In the genomic region with DNA sequence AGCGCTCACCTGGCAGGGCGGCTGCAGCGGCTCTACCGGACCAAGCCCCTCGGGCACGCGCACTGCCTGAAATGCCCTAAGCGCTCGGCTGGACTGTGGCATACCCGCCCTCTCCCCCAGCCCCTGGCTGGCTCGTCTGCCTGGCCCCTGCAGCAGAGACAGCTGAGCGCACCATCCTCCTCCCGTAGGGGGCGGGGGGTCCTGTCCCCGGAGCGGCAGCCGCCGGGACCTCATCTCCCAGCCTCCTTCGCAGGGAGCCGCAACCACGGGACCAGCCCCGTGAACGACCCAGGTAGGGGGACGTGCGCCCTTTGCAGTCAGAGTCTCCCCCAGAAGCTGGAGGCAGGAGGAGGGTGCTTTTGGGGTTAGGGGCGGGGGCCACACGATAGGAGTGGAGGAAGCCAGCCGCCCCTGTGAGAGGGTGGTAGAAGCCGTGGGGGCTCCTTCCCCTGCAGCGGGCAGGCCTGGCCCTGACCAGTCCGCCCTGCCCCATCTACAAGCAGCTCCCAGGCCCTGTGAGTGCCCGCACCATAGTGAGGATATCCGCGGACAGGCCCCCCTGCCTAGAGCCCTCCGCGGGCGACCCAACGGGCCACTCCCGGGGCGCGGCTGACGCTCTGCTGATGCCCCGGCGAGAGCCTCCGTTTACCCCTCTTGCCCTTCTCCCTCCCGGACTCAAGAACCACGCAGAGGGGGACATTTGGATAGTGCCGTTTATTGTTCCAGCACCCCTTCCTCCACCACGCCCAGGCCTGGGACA, we compare ENCODE assay signal across 16 cellular contexts. TPM values are rescaled to one million over a fixed set of nuclear protein-coding genes. Genes with fewer than 3 reads are reported as not detected.
DNase-seq lines count a peak whose midpoint lies in the region; ATAC-seq, FAIRE-seq and TF ChIP-seq lines count a peak whose summit lies in the region.
"Had no signal": no experiment of that assay in that cellular context is flagged by ENCODE, and none has a peak within 500 bp of the region (broad histone marks: within the 10 kb centered on the region; RNA-seq: fewer than 3 reads in every experiment).

No MANE protein-coding gene starts in this region.

- no peak overlapping the region for H3K27ac Mint-ChIP-seq in HFFc6

- TF ChIP-seq POLR2A in GM12892 (IDR thresholded peaks at IDR 0.05; ENCODE audit: low read depth, low read length) (no peak), K562 (conservative IDR thresholded peaks at IDR 0.05) (no peak; the same call in 1 of the 2 replicates)

- FAIRE-seq in GM12892 (lab: Jason Lieb, UNC) (no peak), K562 (lab: Jason Lieb, UNC) (no peak)
- FAIRE-seq: GM18507, H1 had no signal

- in situ Hi-C loops in K562 (cut with MboI) = no loop called here

- TF ChIP-seq CTCF in DND-41 (IDR thresholded peaks at IDR 0.05; ENCODE audit: borderline replicate concordance, extremely low read depth, low read length, poor library complexity, severe bottlenecking) (no peak), K562 (IDR thresholded peaks at IDR 0.05 in 2 of 3, conservative IDR thresholded peaks at IDR 0.05 in 1 of 3; ENCODE audit: insufficient read depth in 2 of 3, low read depth in 1 of 3, low read length in 3 of 3) (no peak), osteoblast (IDR thresholded peaks at IDR 0.05; ENCODE audit: extremely low read depth, low read depth, low read length) (no peak), HFFc6 (IDR thresholded peaks at IDR 0.05) (no peak)

- POLR2A ChIA-PET in K562 (lab: Yijun Ruan, JAX) = interaction anchor here (0.6 kb wide), 1 partner anchor 57 kb away, joined by 4 read pairs; no protein-coding TSS in a partner anchor

- H4K20me1 ChIP-seq in DND-41 (ENCODE audit: insufficient read depth, low read length) = peaks cover 48% of the 10 kb centered on the region
- H4K20me1 ChIP-seq in K562 (replicated peaks; ENCODE audit: control insufficient read depth, insufficient read depth, low read length) = peaks cover 11% of the 10 kb centered on the region
- H4K20me1 ChIP-seq in osteoblast (ENCODE audit: insufficient read depth, low read length) = peaks cover 43% of the 10 kb centered on the region

- no peak for DNase-seq in DND-41
- peak; percentile 10 for DNase-seq in GM12892 (ENCODE audit: insufficient read length)
- DNase-seq in K562 (ENCODE audit: extremely low read depth in 1 of 4, low spot score in 3 of 4) = no peak
- peak; percentile 80 for DNase-seq in osteoblast (ENCODE audit: insufficient read length, low spot score, missing footprints)
- no peak for DNase-seq in stimulated activated CD8-positive, alpha-beta memory T cell treated with anti-CD3 and anti-CD28 coated beads, Interleukin-4, amount 100 ng/mL, for 48 hours
- DNase-seq in HFFc6 = no peak
- DNase-seq: COR-L47, NCI-H1048, NCI-H1436 treated with DMSO at 0.1 percent for 48 hours, NCI-H2081, NCI-H510A, PC-9 had no signal

- BruUV-seq in K562 (replicated peaks; lab: Mats Ljungman, UMichigan) = no TSS peak

- H3K4me1 Mint-ChIP-seq in HFFc6 (ENCODE audit: low read depth) = peaks cover 11% of the 10 kb centered on the region

- peaks cover 3% of the 10 kb centered on the region for H3K9me1 ChIP-seq in K562 (ENCODE audit: control insufficient read depth, insufficient read depth, low read length)

- H3K4me3 ChIP-seq in DND-41 (ENCODE audit: low read depth in 1 of 2, low read length in 2 of 2) (no peak overlapping the region), K562 (no peak overlapping the region), osteoblast (ENCODE audit: insufficient read depth, low read length) (no peak overlapping the region)
- H3K4me3 ChIP-seq: PC-9 had no signal

- intact Hi-C loops in K562 (cut with micrococcal nuclease) = no loop called here

- no peak for TF ChIP-seq RAD21 in K562 (CRISPR knock-in tag; conservative IDR thresholded peaks at IDR 0.05 in 1 of 2, IDR thresholded peaks at IDR 0.05 in 1 of 2)

- no peak overlapping the region for H3K27ac ChIP-seq in DND-41 (ENCODE audit: low read length)
- no peak overlapping the region for H3K27ac ChIP-seq in K562 (ENCODE audit: extremely low read depth, low read depth, low read length)
- H3K27ac ChIP-seq in osteoblast (ENCODE audit: low read depth, low read length) = no peak overlapping the region
- H3K27ac ChIP-seq: KMS-11, PC-9 had no signal

- H2AFZ ChIP-seq in DND-41 (ENCODE audit: low read depth, low read length) (no peak overlapping the region), K562 (ENCODE audit: low read depth, low read length) (no peak overlapping the region), osteoblast (ENCODE audit: low read length) (no peak overlapping the region)
- H2AFZ ChIP-seq: PC-9 had no signal

- no peaks in the 10 kb centered on the region for H3K4me1 ChIP-seq in DND-41 (ENCODE audit: insufficient read depth, low read length)
- H3K4me1 ChIP-seq in K562 (replicated peaks in 1 of 2; ENCODE audit: control insufficient read depth in 2 of 2, insufficient read depth in 2 of 2, low read length in 2 of 2) = peaks cover 3 to 16% of the 10 kb centered on the region in 2 experiments; a peak in 3 of 5 replicates
- H3K4me1 ChIP-seq in osteoblast (ENCODE audit: insufficient read depth, low read length) = peaks cover 6% of the 10 kb centered on the region

- peak; percentile 29; the same call in 1 of the 3 replicates for ATAC-seq in DND-41 (ENCODE audit: insufficient read depth, low read depth)
- ATAC-seq in K562 = peak; percentile 26
- no peak for ATAC-seq in GM19463 (IDR thresholded peaks at IDR 0.05; ENCODE audit: unreplicated experiment)

- H3K27me3 ChIP-seq in DND-41 (ENCODE audit: insufficient read depth, low read length, poor library complexity) = no peaks in the 10 kb centered on the region
- H3K27me3 ChIP-seq in K562 (ENCODE audit: control insufficient read depth in 2 of 2, insufficient read depth in 2 of 2, low read length in 2 of 2) = no peaks in the 10 kb centered on the region
- no peaks in the 10 kb centered on the region for H3K27me3 ChIP-seq in osteoblast (ENCODE audit: insufficient read depth, low read length)

- no peaks in the 10 kb centered on the region for H3K9me3 ChIP-seq in DND-41 (ENCODE audit: insufficient read depth, low read length, severe bottlenecking)
- peaks cover 2% of the 10 kb centered on the region; the same call in 1 of the 2 replicates for H3K9me3 ChIP-seq in K562 (replicated peaks; ENCODE audit: control insufficient read depth, insufficient read depth, low read depth, low read length)
- no peaks in the 10 kb centered on the region for H3K9me3 ChIP-seq in osteoblast (ENCODE audit: low read depth, low read length)

- 91% methylated on average over 16 of the region's 49 CpGs for whole genome bisulfite sequencing in K562 (ENCODE audit: insufficient coverage, low coverage, missing lambda C conversion rate)

- no peak overlapping the region for H3K4me2 ChIP-seq in DND-41 (ENCODE audit: insufficient read depth, low read length)
- H3K4me2 ChIP-seq in K562 (ENCODE audit: insufficient read depth, low read length) = no peak overlapping the region
- no peak overlapping the region for H3K4me2 ChIP-seq in osteoblast (ENCODE audit: insufficient read depth, low read length)
- H3K4me2 ChIP-seq: KMS-11, PC-9 had no signal

- CTCF ChIA-PET in K562 (lab: Yijun Ruan, JAX; ENCODE audit: low intra/inter-chr PET ratio) = no interaction called here

- H3K9me3 Mint-ChIP-seq in HFFc6 = no peaks in the 10 kb centered on the region

- H3K4me3 Mint-ChIP-seq in HFFc6 = no peak overlapping the region

- H3K36me3 Mint-ChIP-seq in HFFc6 (ENCODE audit: low read depth) = peaks cover 13% of the 10 kb centered on the region

- peaks cover 2% of the 10 kb centered on the region for H3K27me3 Mint-ChIP-seq in HFFc6 (ENCODE audit: insufficient read depth)

- H3K36me3 ChIP-seq in DND-41 (ENCODE audit: insufficient read depth, low read length) (peaks cover 29% of the 10 kb centered on the region), K562 (ENCODE audit: control insufficient read depth, insufficient read depth, low read length) (peaks cover 40% of the 10 kb centered on the region; the same call in 2 of the 3 replicates), osteoblast (ENCODE audit: insufficient read depth, low read length) (no peaks in the 10 kb centered on the region)

- TF ChIP-seq EP300 in K562 (IDR thresholded peaks at IDR 0.05; ENCODE audit: low read length) = no peak

- H3K79me2 ChIP-seq in DND-41 (ENCODE audit: insufficient read depth, low read length) = peaks cover 8% of the 10 kb centered on the region; the same call in 1 of the 2 replicates
- H3K79me2 ChIP-seq in K562 (ENCODE audit: control insufficient read depth, insufficient read depth, low read length) = peaks cover 24% of the 10 kb centered on the region
- H3K79me2 ChIP-seq in osteoblast (ENCODE audit: insufficient read depth, low read length) = peaks cover 29% of the 10 kb centered on the region

- H3K9ac ChIP-seq in DND-41 (ENCODE audit: low read depth, low read length) (no peak overlapping the region), K562 (ENCODE audit: insufficient read depth in 1 of 2, low read depth in 2 of 2, low read length in 2 of 2) (no peak overlapping the region)
- H3K9ac ChIP-seq: KMS-11 had no signal

RNA-seq across cellular contexts. Expression of gene ZNF787, which starts 34.2 kb away (rescaled TPM):
- 4.0 TPM for polyA plus RNA-seq in GM12892 (2012; ENCODE audit: missing spikeins)
- total RNA-seq in K562 (2011; cell fraction: chromatin; rRNA removed; ENCODE audit: low replicate concordance) = 17.6 and 47.4 TPM in 2 replicates
- 27.8 and 29.1 TPM in 2 replicates for total RNA-seq in K562 (2011; cell fraction: nucleolus; rRNA removed)
- 19.5 and 20.7 TPM in 2 replicates for total RNA-seq in K562 (2011; cell fraction: nucleoplasm; rRNA removed)
- total RNA-seq in K562 (2014; rRNA removed) (77.6 and 84.0 TPM in 2 replicates), K562 (2014; rRNA removed; fragmentation: Illumina TruSeq; extraction: Trizol) (5.3 and 5.7 TPM in 2 replicates), K562 (2015; rRNA removed; fragmentation: Illumina TruSeq; extraction: Trizol) (26.1 and 30.6 TPM in 2 replicates), K562 (2021) (65.9 and 73.8 TPM in 2 replicates), osteoblast (23.6 and 27.5 TPM in 2 replicates)
- polyA plus RNA-seq in K562 (2011; rRNA removed) (7.3 and 10.9 TPM in 2 replicates), K562 (2014; fragmentation: Illumina TruSeq; extraction: Trizol) (6.9 and 20.9 TPM in 2 replicates), K562 (2014; fragmentation: Nextera tagmentation; extraction: Ambion mirVana) (under 1 TPM; 0.45 to 0.53 TPM), K562 (2014; rRNA removed) (51.1 and 54.4 TPM in 2 replicates)
- 11.1 and 55.5 TPM in 2 replicates for polyA plus RNA-seq in K562 (2011; cell fraction: cytosol; rRNA removed)
- polyA plus RNA-seq in K562 (2011; cell fraction: nucleus; rRNA removed) = 10.4 and 17.2 TPM in 2 replicates
- 35.3 and 37.8 TPM in 2 replicates for polyA plus RNA-seq in K562 (2012)
- polyA minus RNA-seq in K562 (2011; rRNA and poly(A)+ RNA removed) = 1.8 and 3.2 TPM in 2 replicates
- polyA minus RNA-seq in K562 (2011; cell fraction: cytosol; rRNA and poly(A)+ RNA removed) = 20.8 and 30.9 TPM in 2 replicates
- polyA minus RNA-seq in K562 (2011; cell fraction: nucleus; rRNA and poly(A)+ RNA removed) = 6.3 and 6.7 TPM in 2 replicates
- total RNA-seq in HFFc6 (2021; fragmentation: NEBNext Ultra II Directional; extraction: Animal tissue kit (Norgen Biotek cat#: 25700)) = 10 to 100 TPM; 28.5 to 31.5 (median 29.5) TPM

RNA-seq across cellular contexts. Expression of gene ZNF444, which starts 54.2 kb away (rescaled TPM):
- 6.4 TPM for polyA plus RNA-seq in GM12892 (2012; ENCODE audit: missing spikeins)
- 10.3 and 22.0 TPM in 2 replicates for total RNA-seq in K562 (2011; cell fraction: chromatin; rRNA removed; ENCODE audit: low replicate concordance)
- total RNA-seq in K562 (2011; cell fraction: nucleolus; rRNA removed) = 14.7 and 18.6 TPM in 2 replicates
- 13.4 and 17.9 TPM in 2 replicates for total RNA-seq in K562 (2011; cell fraction: nucleoplasm; rRNA removed)
- total RNA-seq in K562 (2014; rRNA removed) (20.0 and 20.8 TPM in 2 replicates), K562 (2014; rRNA removed; fragmentation: Illumina TruSeq; extraction: Trizol) (2.0 and 2.8 TPM in 2 replicates), K562 (2015; rRNA removed; fragmentation: Illumina TruSeq; extraction: Trizol) (6.9 and 7.0 TPM in 2 replicates), K562 (2021) (38.8 and 40.0 TPM in 2 replicates), osteoblast (13.0 and 16.6 TPM in 2 replicates)
- polyA plus RNA-seq in K562 (2011; rRNA removed) (6.1 and 7.4 TPM in 2 replicates), K562 (2014; fragmentation: Illumina TruSeq; extraction: Trizol) (7.7 and 10.6 TPM in 2 replicates), K562 (2014; fragmentation: Nextera tagmentation; extraction: Ambion mirVana) (under 1 TPM; 0.39 to 0.49 TPM), K562 (2014; rRNA removed) (24.3 and 28.4 TPM in 2 replicates)
- polyA plus RNA-seq in K562 (2011; cell fraction: cytosol; rRNA removed) = 14.2 and 42.2 TPM in 2 replicates
- 10.7 and 21.0 TPM in 2 replicates for polyA plus RNA-seq in K562 (2011; cell fraction: nucleus; rRNA removed)
- 17.4 and 18.2 TPM in 2 replicates for polyA plus RNA-seq in K562 (2012)
- 2.2 and 4.2 TPM in 2 replicates for polyA minus RNA-seq in K562 (2011; rRNA and poly(A)+ RNA removed)
- polyA minus RNA-seq in K562 (2011; cell fraction: cytosol; rRNA and poly(A)+ RNA removed) = 8.6 and 9.5 TPM in 2 replicates
- 2.8 and 3.4 TPM in 2 replicates for polyA minus RNA-seq in K562 (2011; cell fraction: nucleus; rRNA and poly(A)+ RNA removed)
- 10 to 100 TPM; 20.6 to 28.4 (median 22.5) TPM for total RNA-seq in HFFc6 (2021; fragmentation: NEBNext Ultra II Directional; extraction: Animal tissue kit (Norgen Biotek cat#: 25700))

Comparison
In these comparisons a context has a peak if more than half of its experiments do, and no peak if none do; other contexts are left out.
1. DNase-seq: peak in GM12892 (single experiment) and osteoblast (single experiment); none in DND-41 (single experiment), K562 (0 of 4), stimulated activated CD8-positive, alpha-beta memory T cell treated with anti-CD3 and anti-CD28 coated beads, Interleukin-4, amount 100 ng/mL, for 48 hours (single experiment) and HFFc6 (single experiment).